In the genomic region with DNA sequence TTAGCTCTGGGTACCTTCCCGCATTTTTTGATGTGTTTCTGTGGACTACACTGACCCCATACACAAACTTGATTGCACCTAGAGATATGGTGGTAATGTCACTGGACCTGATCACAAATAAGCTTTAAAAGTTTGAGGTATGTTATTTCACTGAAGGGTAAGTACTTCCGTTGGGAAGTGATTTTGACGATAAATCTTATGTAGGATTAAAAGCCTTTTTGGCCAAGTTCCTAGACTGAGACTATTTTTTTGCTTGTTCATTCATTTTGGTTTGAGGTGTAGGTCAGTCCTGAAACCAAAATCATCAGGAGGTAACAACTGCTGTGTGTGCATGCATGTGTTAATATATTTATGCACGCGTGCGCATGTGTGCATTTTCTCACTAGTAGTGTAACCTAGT, we compare ENCODE assay signal across 27 cellular contexts.
"Had no signal": no experiment of that assay in that cellular context is flagged by ENCODE, and none has a peak within 500 bp of the region (broad histone marks: within the 10 kb centered on the region; RNA-seq: fewer than 3 reads in every experiment).

No MANE protein-coding gene starts in this region.

- H3K27ac ChIP-seq: neural progenitor cell, ovary, prostate gland, right lobe of liver, sigmoid colon, stomach, thoracic aorta, thyroid gland, tibial nerve, upper lobe of left lung, vagina had no signal

- H3K9me3 Mint-ChIP-seq: stimulated activated effector memory CD8-positive, alpha-beta T cell treated with anti-CD3 and anti-CD28 coated beads, Interleukin-12 subunit alpha, Interleukin-12 subunit beta, amount 100 ng/mL, for 72 hours had no signal

- H3K27me3 Mint-ChIP-seq: natural killer cell treated with Interleukin-12 subunit alpha and Interleukin-12 subunit beta and Interleukin-15 and Interleukin-18, amount 100 ng/mL, for 72 hours; stimulated activated naive B cell treated with anti-CD40 and anti-IgM and Interleukin-4, amounts not matched to agents 10 μg/mL and 1 μg/mL and 100 μg/mL, for 72 hours; stimulated activated naive CD8-positive, alpha-beta T cell treated with anti-CD3 and anti-CD28 coated beads, Interleukin-15, Interleukin-2, amounts not matched to agents 100 ng/mL and 50 ng/mL, for 24 hours had no signal

- H3K4me1 Mint-ChIP-seq: neural progenitor cell; stimulated activated effector memory CD8-positive, alpha-beta T cell treated with anti-CD3 and anti-CD28 coated beads, Interleukin-12 subunit alpha, Interleukin-12 subunit beta, amount 100 ng/mL, for 72 hours; stimulated activated naive B cell treated with anti-CD40 and anti-IgM and Interleukin-4, amounts not matched to agents 10 μg/mL and 1 μg/mL and 100 μg/mL, for 72 hours had no signal

- H3K27ac Mint-ChIP-seq: naive thymus-derived CD8-positive, alpha-beta T cell; natural killer cell treated with Interleukin-12 subunit alpha and Interleukin-12 subunit beta and Interleukin-15 and Interleukin-18, amount 100 ng/mL, for 72 hours; nephron progenitor cell; neural progenitor cell; stimulated activated effector memory CD8-positive, alpha-beta T cell treated with anti-CD3 and anti-CD28 coated beads, Interleukin-12 subunit alpha, Interleukin-12 subunit beta, amount 100 ng/mL, for 72 hours; stimulated activated naive B cell treated with anti-CD40 and anti-IgM and Interleukin-4, amounts not matched to agents 10 μg/mL and 1 μg/mL and 100 μg/mL, for 72 hours; stimulated activated naive CD8-positive, alpha-beta T cell treated with anti-CD3 and anti-CD28 coated beads, Interleukin-15, Interleukin-2, amounts not matched to agents 100 ng/mL and 50 ng/mL, for 24 hours had no signal

- H3K9me3 ChIP-seq: ovary, prostate gland, right lobe of liver, sigmoid colon, stomach, thoracic aorta, thyroid gland, upper lobe of left lung, vagina had no signal

- H3K36me3 ChIP-seq: neural progenitor cell, ovary, prostate gland, right lobe of liver, sigmoid colon, stomach, thoracic aorta, thyroid gland, tibial nerve, upper lobe of left lung, vagina had no signal

- DNase-seq: naive thymus-derived CD8-positive, alpha-beta T cell; nephron progenitor cell; occipital lobe; ovary; retina; right cardiac atrium; right lobe of liver; sigmoid colon; small intestine; stimulated activated CD4-positive, alpha-beta T cell treated with anti-CD3 and anti-CD28 coated beads, Interleukin-15, amount 100 ng/mL, for 24 hours; stimulated activated CD4-positive, alpha-beta T cell treated with anti-CD3 and anti-CD28 coated beads, Interleukin-2, amount 100 ng/mL, for 24 hours; stimulated activated CD4-positive, alpha-beta T cell treated with anti-CD3 and anti-CD28 coated beads, Interleukin-2, amount 100 ng/mL, for 48 hours; stimulated activated CD4-positive, alpha-beta T cell treated with anti-CD3 and anti-CD28 coated beads, Interleukin-4, amount 100 ng/mL, for 24 hours; stimulated activated naive B cell treated with anti-CD40 and anti-IgM and Interleukin-4, amounts not matched to agents 10 μg/mL and 1 μg/mL and 100 μg/mL, for 72 hours; stimulated activated naive CD4-positive, alpha-beta T cell treated with Interleukin-2 at 50 U/mL for 16 hours; stomach; thyroid gland; trophoblast cell; upper lobe of left lung had no signal

- H3K4me3 Mint-ChIP-seq: naive thymus-derived CD8-positive, alpha-beta T cell; natural killer cell treated with Interleukin-12 subunit alpha and Interleukin-12 subunit beta and Interleukin-15 and Interleukin-18, amount 100 ng/mL, for 72 hours; nephron progenitor cell; neural progenitor cell; stimulated activated effector memory CD8-positive, alpha-beta T cell treated with anti-CD3 and anti-CD28 coated beads, Interleukin-12 subunit alpha, Interleukin-12 subunit beta, amount 100 ng/mL, for 72 hours; stimulated activated naive B cell treated with anti-CD40 and anti-IgM and Interleukin-4, amounts not matched to agents 10 μg/mL and 1 μg/mL and 100 μg/mL, for 72 hours; stimulated activated naive CD8-positive, alpha-beta T cell treated with anti-CD3 and anti-CD28 coated beads, Interleukin-15, Interleukin-2, amounts not matched to agents 100 ng/mL and 50 ng/mL, for 24 hours had no signal

- H3K27me3 ChIP-seq: neural progenitor cell, ovary, right lobe of liver, sigmoid colon, stomach, thyroid gland, tibial nerve, upper lobe of left lung, vagina had no signal

- H3K4me3 ChIP-seq: neural progenitor cell, ovary, prostate gland, right lobe of liver, sigmoid colon, stomach, thoracic aorta, thyroid gland, tibial nerve, upper lobe of left lung, vagina had no signal

- H3K4me1 ChIP-seq: neural progenitor cell, prostate gland, right lobe of liver, sigmoid colon, stomach, thyroid gland, tibial nerve, upper lobe of left lung, vagina had no signal

- H3K36me3 Mint-ChIP-seq: naive thymus-derived CD8-positive, alpha-beta T cell; natural killer cell treated with Interleukin-12 subunit alpha and Interleukin-12 subunit beta and Interleukin-15 and Interleukin-18, amount 100 ng/mL, for 72 hours; neural progenitor cell; stimulated activated effector memory CD8-positive, alpha-beta T cell treated with anti-CD3 and anti-CD28 coated beads, Interleukin-12 subunit alpha, Interleukin-12 subunit beta, amount 100 ng/mL, for 72 hours; stimulated activated naive B cell treated with anti-CD40 and anti-IgM and Interleukin-4, amounts not matched to agents 10 μg/mL and 1 μg/mL and 100 μg/mL, for 72 hours had no signal
